1 cellular context compared by ENCODE assay signal in the genomic region with DNA sequence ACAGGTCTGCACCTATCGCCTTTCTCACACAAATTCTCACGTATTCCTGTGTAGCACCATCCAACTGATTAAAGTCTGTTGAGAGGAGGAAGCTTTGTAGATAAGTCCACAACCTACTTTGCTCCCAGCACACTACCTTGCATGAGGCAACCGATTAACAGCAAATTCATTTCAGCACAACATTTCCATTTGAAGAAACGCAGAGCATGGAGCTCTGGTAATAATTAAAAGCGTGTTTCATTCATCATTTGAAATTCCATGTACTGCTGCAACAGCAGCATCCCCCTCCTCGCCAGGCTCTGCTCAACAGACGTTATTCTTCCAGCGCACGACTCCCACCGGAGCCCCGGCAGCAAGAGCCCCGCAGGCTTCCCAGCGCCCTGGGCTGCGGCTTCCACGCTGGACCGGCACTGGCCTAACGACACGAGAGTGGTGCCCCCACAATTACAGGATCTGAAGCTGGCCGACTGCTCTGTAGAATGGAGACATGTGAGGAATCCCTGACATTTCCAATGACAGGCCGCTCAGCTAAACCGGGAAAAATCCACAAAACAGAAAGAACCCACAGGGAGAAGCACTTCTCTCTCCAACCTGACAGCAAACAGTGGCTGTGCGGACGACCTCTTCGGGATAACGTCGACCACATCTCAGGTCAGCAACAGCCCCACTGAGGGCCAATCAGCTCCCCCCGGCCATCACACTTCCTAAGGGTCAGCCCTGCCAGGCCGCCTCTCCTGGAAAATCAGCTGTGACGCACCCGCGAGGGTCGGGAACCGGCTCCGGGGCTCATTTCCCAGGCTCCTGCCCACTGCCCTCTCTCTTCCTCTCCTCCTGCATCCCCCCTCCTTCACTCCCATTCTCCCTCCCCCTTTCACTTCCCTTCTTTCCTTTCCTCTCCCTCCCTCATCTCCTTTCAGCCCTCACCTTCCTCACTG.
TF ChIP-seq lines count a peak whose summit lies in the region.

No MANE protein-coding gene starts in this region.

TF ChIP-seq in SK-N-SH treated with all-trans-retinoic acid at 6 μM for 48 hours, 23 proteins besides CTCF, POLR2A, EP300 and RAD21 (continued from another document):
- TF ChIP-seq, protein P1, sequence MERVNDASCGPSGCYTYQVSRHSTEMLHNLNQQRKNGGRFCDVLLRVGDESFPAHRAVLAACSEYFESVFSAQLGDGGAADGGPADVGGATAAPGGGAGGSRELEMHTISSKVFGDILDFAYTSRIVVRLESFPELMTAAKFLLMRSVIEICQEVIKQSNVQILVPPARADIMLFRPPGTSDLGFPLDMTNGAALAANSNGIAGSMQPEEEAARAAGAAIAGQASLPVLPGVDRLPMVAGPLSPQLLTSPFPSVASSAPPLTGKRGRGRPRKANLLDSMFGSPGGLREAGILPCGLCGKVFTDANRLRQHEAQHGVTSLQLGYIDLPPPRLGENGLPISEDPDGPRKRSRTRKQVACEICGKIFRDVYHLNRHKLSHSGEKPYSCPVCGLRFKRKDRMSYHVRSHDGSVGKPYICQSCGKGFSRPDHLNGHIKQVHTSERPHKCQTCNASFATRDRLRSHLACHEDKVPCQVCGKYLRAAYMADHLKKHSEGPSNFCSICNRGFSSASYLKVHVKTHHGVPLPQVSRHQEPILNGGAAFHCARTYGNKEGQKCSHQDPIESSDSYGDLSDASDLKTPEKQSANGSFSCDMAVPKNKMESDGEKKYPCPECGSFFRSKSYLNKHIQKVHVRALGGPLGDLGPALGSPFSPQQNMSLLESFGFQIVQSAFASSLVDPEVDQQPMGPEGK (CRISPR knock-in tag; IDR thresholded peaks at IDR 0.05; ENCODE audit: borderline replicate concordance), result no peak
